ENCODE assay signal across 8 cellular contexts in genomic region chr16:18757960-18758660, GRCh38. TPM values are rescaled to one million over a fixed set of nuclear protein-coding genes. Genes with fewer than 3 reads are reported as not detected.
DNase-seq lines count a peak whose midpoint lies in the region; ATAC-seq lines count a peak whose summit lies in the region.
"Not testable (repeated sequence)": the region's sequence is repeated elsewhere in the genome, so short reads cannot be mapped to it uniquely, and the experiment has no call there.

No MANE protein-coding gene starts in this region.

- not testable (repeated sequence) for H3K9me3 Mint-ChIP-seq in T-helper 2 cell treated with Interferon-gamma antibody and Interleukin-4, amounts not matched to agents 5 μg/mL and 100 μg/mL, for 36 hours; activated CD8-positive, alpha-beta T cell treated with anti-CD3 and anti-CD28 coated beads, Interleukin-2, amount 10 ng/mL, durations not matched to agents 7 days and 5 days (ENCODE audit: insufficient read depth); activated naive CD8-positive, alpha-beta T cell treated with anti-CD3 and anti-CD28 coated beads, Interleukin-2, amount 50 U/mL, for 24 hours; stimulated activated naive B cell treated with anti-CD40 and anti-IgM and Interleukin-4, amounts not matched to agents 10 μg/mL and 1 μg/mL and 100 μg/mL, for 72 hours

- DNase-seq in T-helper 2 cell treated with Interferon-gamma antibody and Interleukin-4, amounts not matched to agents 5 μg/mL and 100 μg/mL, for 36 hours (ENCODE audit: low spot score); activated naive CD8-positive, alpha-beta T cell treated with anti-CD3 and anti-CD28 coated beads, Interleukin-2, amount 50 U/mL, for 24 hours; stimulated activated naive B cell treated with anti-CD40 and anti-IgM and Interleukin-4, amounts not matched to agents 10 μg/mL and 1 μg/mL and 100 μg/mL, for 72 hours: not testable (repeated sequence)
- peak; percentile 39 for DNase-seq in activated CD8-positive, alpha-beta T cell treated with anti-CD3 and anti-CD28 coated beads, Interleukin-2, amount 10 ng/mL, durations not matched to agents 7 days and 5 days

- not testable (repeated sequence) for H3K36me3 Mint-ChIP-seq in T-helper 2 cell treated with Interferon-gamma antibody and Interleukin-4, amounts not matched to agents 5 μg/mL and 100 μg/mL, for 36 hours (ENCODE audit: low read depth); activated CD8-positive, alpha-beta T cell treated with anti-CD3 and anti-CD28 coated beads, Interleukin-2, amount 10 ng/mL, durations not matched to agents 7 days and 5 days (ENCODE audit: low read depth); activated naive CD8-positive, alpha-beta T cell treated with anti-CD3 and anti-CD28 coated beads, Interleukin-2, amount 50 U/mL, for 24 hours (ENCODE audit: low read depth); stimulated activated naive B cell treated with anti-CD40 and anti-IgM and Interleukin-4, amounts not matched to agents 10 μg/mL and 1 μg/mL and 100 μg/mL, for 72 hours

- peak overlapping the region; percentile 32 for H3K4me3 Mint-ChIP-seq in T-helper 2 cell treated with Interferon-gamma antibody and Interleukin-4, amounts not matched to agents 5 μg/mL and 100 μg/mL, for 36 hours
- peak overlapping the region; percentile 48 for H3K4me3 Mint-ChIP-seq in activated CD8-positive, alpha-beta T cell treated with anti-CD3 and anti-CD28 coated beads, Interleukin-2, amount 10 ng/mL, durations not matched to agents 7 days and 5 days
- H3K4me3 Mint-ChIP-seq in activated naive CD8-positive, alpha-beta T cell treated with anti-CD3 and anti-CD28 coated beads, Interleukin-2, amount 50 U/mL, for 24 hours; stimulated activated naive B cell treated with anti-CD40 and anti-IgM and Interleukin-4, amounts not matched to agents 10 μg/mL and 1 μg/mL and 100 μg/mL, for 72 hours: not testable (repeated sequence)

- peak overlapping the region; percentile 62 for H3K27ac Mint-ChIP-seq in T-helper 2 cell treated with Interferon-gamma antibody and Interleukin-4, amounts not matched to agents 5 μg/mL and 100 μg/mL, for 36 hours
- H3K27ac Mint-ChIP-seq in activated CD8-positive, alpha-beta T cell treated with anti-CD3 and anti-CD28 coated beads, Interleukin-2, amount 10 ng/mL, durations not matched to agents 7 days and 5 days, result peak overlapping the region; percentile 61
- H3K27ac Mint-ChIP-seq in activated naive CD8-positive, alpha-beta T cell treated with anti-CD3 and anti-CD28 coated beads, Interleukin-2, amount 50 U/mL, for 24 hours, result not testable (repeated sequence)
- H3K27ac Mint-ChIP-seq in stimulated activated naive B cell treated with anti-CD40 and anti-IgM and Interleukin-4, amounts not matched to agents 10 μg/mL and 1 μg/mL and 100 μg/mL, for 72 hours, result peak overlapping the region; percentile 20

- H3K4me1 Mint-ChIP-seq in T-helper 2 cell treated with Interferon-gamma antibody and Interleukin-4, amounts not matched to agents 5 μg/mL and 100 μg/mL, for 36 hours (ENCODE audit: low read depth), result peaks cover 21% of the 10 kb centered on the region
- H3K4me1 Mint-ChIP-seq in activated CD8-positive, alpha-beta T cell treated with anti-CD3 and anti-CD28 coated beads, Interleukin-2, amount 10 ng/mL, durations not matched to agents 7 days and 5 days (ENCODE audit: low read depth), result peaks cover 31% of the 10 kb centered on the region
- H3K4me1 Mint-ChIP-seq in activated naive CD8-positive, alpha-beta T cell treated with anti-CD3 and anti-CD28 coated beads, Interleukin-2, amount 50 U/mL, for 24 hours, result peaks cover 18% of the 10 kb centered on the region
- peaks cover 20 to 32% of the 10 kb centered on the region in 2 donors for H3K4me1 Mint-ChIP-seq in stimulated activated naive B cell treated with anti-CD40 and anti-IgM and Interleukin-4, amounts not matched to agents 10 μg/mL and 1 μg/mL and 100 μg/mL, for 72 hours

- CTCF ChIA-PET in activated CD8-positive, alpha-beta T cell treated with anti-CD3 and anti-CD28 coated beads, Interleukin-2, amount 10 ng/mL, durations not matched to agents 7 days and 5 days (lab: Charles Lee), result not testable (repeated sequence)

- H3K27me3 Mint-ChIP-seq in T-helper 2 cell treated with Interferon-gamma antibody and Interleukin-4, amounts not matched to agents 5 μg/mL and 100 μg/mL, for 36 hours (ENCODE audit: low read depth); activated CD8-positive, alpha-beta T cell treated with anti-CD3 and anti-CD28 coated beads, Interleukin-2, amount 10 ng/mL, durations not matched to agents 7 days and 5 days (ENCODE audit: low read depth); activated naive CD8-positive, alpha-beta T cell treated with anti-CD3 and anti-CD28 coated beads, Interleukin-2, amount 50 U/mL, for 24 hours; stimulated activated naive B cell treated with anti-CD40 and anti-IgM and Interleukin-4, amounts not matched to agents 10 μg/mL and 1 μg/mL and 100 μg/mL, for 72 hours: not testable (repeated sequence)

- POLR2A ChIA-PET in activated CD8-positive, alpha-beta T cell treated with anti-CD3 and anti-CD28 coated beads, Interleukin-2, amount 10 ng/mL, durations not matched to agents 7 days and 5 days (lab: Charles Lee), result not testable (repeated sequence)

- ATAC-seq in GM18502 (IDR thresholded peaks at IDR 0.05; ENCODE audit: poor library complexity, unreplicated experiment) (peak; percentile 45), GM19438 (IDR thresholded peaks at IDR 0.05; ENCODE audit: low read depth, unreplicated experiment) (peak; percentile 47), HG02588 (IDR thresholded peaks at IDR 0.05; ENCODE audit: unreplicated experiment) (peak; percentile 40), HG03135 (IDR thresholded peaks at IDR 0.05; ENCODE audit: unreplicated experiment) (peak; percentile 42)
- peak; percentile 60 for ATAC-seq in activated CD8-positive, alpha-beta T cell treated with anti-CD3 and anti-CD28 coated beads, Interleukin-2, amount 10 ng/mL, durations not matched to agents 7 days and 5 days
- ATAC-seq in activated naive CD8-positive, alpha-beta T cell treated with anti-CD3 and anti-CD28 coated beads, Interleukin-2, amount 50 U/mL, for 24 hours, result peak; percentile 56
- peak; percentile 83 to 86 for ATAC-seq in stimulated activated naive B cell treated with anti-CD40 and anti-IgM and Interleukin-4, amounts not matched to agents 10 μg/mL and 1 μg/mL and 100 μg/mL, for 72 hours (replicated peaks)

RNA-seq across cellular contexts. Expression of gene RPS15A, which starts 32.0 kb away (rescaled TPM):
- total RNA-seq in activated CD8-positive, alpha-beta T cell treated with anti-CD3 and anti-CD28 coated beads, Interleukin-2, amount 10 ng/mL, durations not matched to agents 7 days and 5 days, result 1,000 to 10,000 TPM; 1,594 to 1,602 TPM

RNA-seq across cellular contexts. Expression of gene ARL6IP1, which starts 43.2 kb away (rescaled TPM):
- total RNA-seq in activated CD8-positive, alpha-beta T cell treated with anti-CD3 and anti-CD28 coated beads, Interleukin-2, amount 10 ng/mL, durations not matched to agents 7 days and 5 days, result 100 to 1,000 TPM; 234 to 240 TPM
